ENCODE assay signal across 6 cellular contexts in genomic region chr1:237211540-237211939, GRCh38.
"Had no signal": no experiment of that assay in that cellular context is flagged by ENCODE, and none has a peak within 500 bp of the region (broad histone marks: within the 10 kb centered on the region; RNA-seq: fewer than 3 reads in every experiment).

No MANE protein-coding gene starts in this region.

- DNase-seq: GM23248, GOT3, H7, IMR-90 had no signal

- H3K36me3 ChIP-seq: HAP-1 had no signal

- H3K4me3 ChIP-seq: GM23248, HAP-1 had no signal

- H3K9ac ChIP-seq: GM23248 had no signal

- H3K4me1 ChIP-seq: HAP-1 had no signal

- H2AFZ ChIP-seq: GM23248 had no signal

- H3K9me3 ChIP-seq: HAP-1 had no signal

- ATAC-seq: HCT116 had no signal

- H3K27ac ChIP-seq: GM23248 had no signal
